ENCODE assay signal across 8 cellular contexts in the genomic region with DNA sequence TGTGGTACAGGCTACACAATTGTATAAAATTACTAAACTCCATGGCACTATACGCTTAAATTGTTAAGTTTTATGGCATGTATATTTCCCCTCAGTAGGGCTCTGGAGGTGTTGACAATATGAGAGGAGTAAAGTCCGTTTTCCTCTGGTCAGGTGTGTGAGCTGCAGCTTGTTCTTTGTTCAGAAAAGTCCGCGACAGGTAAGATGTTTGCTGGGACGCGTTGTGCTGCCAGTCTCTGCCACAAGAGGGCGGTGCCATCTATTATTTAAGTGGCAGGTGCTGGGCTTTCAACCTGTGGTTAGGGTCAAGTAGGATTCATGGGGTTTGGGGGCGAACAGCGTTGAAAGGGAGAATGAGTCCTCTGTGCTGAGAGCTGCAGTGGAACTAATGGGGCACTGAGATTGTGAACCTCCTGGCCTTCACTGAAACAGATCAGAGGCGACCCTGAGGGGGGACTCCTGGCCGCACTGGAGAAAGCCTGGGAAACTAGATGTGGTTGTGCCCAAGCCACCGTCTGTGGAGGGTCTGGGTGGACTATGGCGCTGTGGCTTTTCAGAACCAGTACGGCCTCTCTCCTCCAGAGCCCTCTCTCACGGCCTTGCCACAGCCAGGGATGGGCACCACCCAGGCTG.
DNase-seq lines count a peak whose midpoint lies in the region; ATAC-seq, FAIRE-seq and TF ChIP-seq lines count a peak whose summit lies in the region.

No MANE protein-coding gene starts in this region.

- H3K4me3 ChIP-seq in AG09309 (ENCODE audit: control insufficient read depth, low read depth, low read length) (no peak overlapping the region), body of pancreas (no peak overlapping the region), foreskin fibroblast (ENCODE audit: low read depth in 1 of 2, low read length in 2 of 2) (no peak overlapping the region)

- peaks cover 3% of the 10 kb centered on the region for H3K27me3 Mint-ChIP-seq in neural crest cell (ENCODE audit: low read depth)

- no peak for DNase-seq in AG09309 (ENCODE audit: low read depth)
- peak; percentile 42 for DNase-seq in GM12891 (ENCODE audit: insufficient read length, low spot score)
- peak; percentile 64 to 85 for DNase-seq in NCI-H526 (lab: John Stamatoyannopoulos, UW)
- peak; percentile 41 to 68 (median 49) for DNase-seq in body of pancreas
- peak; percentile 19 for DNase-seq in neural crest cell (ENCODE audit: low read depth, low spot score)
- no peak for DNase-seq in foreskin fibroblast
- DNase-seq in NCI-H1694 (lab: John Stamatoyannopoulos, UW), result no peak

- no peak overlapping the region for H3K4me3 Mint-ChIP-seq in neural crest cell

- WGBS in body of pancreas, 2 donors, result 36 to 37% methylated on average over 9 to 15 of the region's 15 CpGs

- TF ChIP-seq CTCF in AG09309 (IDR thresholded peaks at IDR 0.05; ENCODE audit: control insufficient read depth, insufficient read depth, low read depth, low read length, missing control alignments), result peak; percentile 25
- TF ChIP-seq CTCF in body of pancreas (IDR thresholded peaks at IDR 0.05), result peak; percentile 39 to 61 (median 51)
- TF ChIP-seq CTCF in neural crest cell (conservative IDR thresholded peaks at IDR 0.05), result peak; percentile 75
- TF ChIP-seq CTCF in foreskin fibroblast (IDR thresholded peaks at IDR 0.05; ENCODE audit: low read depth, low read length), result no peak

- intact Hi-C loops in body of pancreas (cut with DNase I), result no loop called here

- H3K27me3 ChIP-seq in body of pancreas, result no peaks in the 10 kb centered on the region

- no peak for FAIRE-seq in GM12891 (lab: Jason Lieb, UNC)

- H3K9me3 Mint-ChIP-seq in neural crest cell, result peaks cover 20% of the 10 kb centered on the region

- H3K36me3 Mint-ChIP-seq in neural crest cell (ENCODE audit: low read depth), result peaks cover 11% of the 10 kb centered on the region

- no peak overlapping the region for H3K27ac ChIP-seq in body of pancreas

- TF ChIP-seq POLR2A in GM12891 (IDR thresholded peaks at IDR 0.05; ENCODE audit: low read depth, low read length) (no peak), body of pancreas (IDR thresholded peaks at IDR 0.05) (no peak)

- H3K4me1 Mint-ChIP-seq in neural crest cell, result no peaks in the 10 kb centered on the region

- no peaks in the 10 kb centered on the region for H3K9me3 ChIP-seq in body of pancreas

- no peak overlapping the region for H3K27ac Mint-ChIP-seq in neural crest cell (ENCODE audit: unreplicated experiment)

- H3K4me1 ChIP-seq in body of pancreas, result no peaks in the 10 kb centered on the region

- no peak for ATAC-seq in body of pancreas
- ATAC-seq in GM21528 (IDR thresholded peaks at IDR 0.05; ENCODE audit: low FRiP score, unreplicated experiment), result no peak

- H3K36me3 ChIP-seq in body of pancreas (replicated peaks in 1 of 2; ENCODE audit: insufficient read depth in 1 of 2, low read depth in 2 of 2), result no peaks in the 10 kb centered on the region

TF ChIP-seq in GM12891, 5 proteins besides CTCF, POLR2A, EP300 and RAD21:
- no peak for TF ChIP-seq PAX5 (IDR thresholded peaks at IDR 0.05; ENCODE audit: insufficient read depth, low read length, severe bottlenecking)
- no peak for TF ChIP-seq TAF1 (IDR thresholded peaks at IDR 0.05; ENCODE audit: low read depth, low read length)

Comparison
In these comparisons a context has a peak if more than half of its experiments do, and no peak if none do; other contexts are left out.
1. DNase-seq: peak in GM12891 (single experiment), NCI-H526 (2 of 2), body of pancreas (4 of 4) and neural crest cell (single experiment); none in AG09309 (single experiment), foreskin fibroblast (0 of 2) and NCI-H1694 (single experiment).